ENCODE assay signal across 8 cellular contexts in the genomic region with DNA sequence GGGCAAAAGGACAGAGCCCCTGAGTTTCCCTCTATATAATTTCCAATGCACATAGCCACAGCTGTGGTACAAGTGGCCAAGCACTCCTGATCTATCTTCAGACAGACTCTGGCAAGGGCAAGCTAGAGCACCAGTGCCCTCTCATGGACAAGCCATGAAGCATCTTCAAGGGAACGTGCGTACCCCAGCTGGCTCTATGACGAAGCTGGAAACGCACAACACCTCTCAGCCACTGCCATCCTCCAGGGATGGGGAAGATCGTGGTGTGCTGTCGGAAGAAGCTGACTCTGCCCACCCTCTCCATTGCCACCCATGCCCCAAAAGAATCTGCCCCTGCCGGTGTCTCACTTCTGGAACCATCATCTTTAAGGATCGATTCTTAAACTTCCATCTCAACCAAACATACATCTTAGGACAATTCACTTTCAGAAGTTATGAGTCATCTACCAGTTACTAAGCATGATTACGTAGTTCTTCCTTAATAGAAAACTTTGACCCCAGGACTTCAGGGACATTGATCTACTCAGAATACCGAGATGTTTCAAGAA.
DNase-seq lines count a peak whose midpoint lies in the region; ATAC-seq and TF ChIP-seq lines count a peak whose summit lies in the region.

No MANE protein-coding gene starts in this region.

- H3K4me3 ChIP-seq in brain microvascular endothelial cell (ENCODE audit: low read depth, low read length) (no peak overlapping the region), testis (no peak overlapping the region)

- H3K27ac ChIP-seq in brain microvascular endothelial cell (no peak overlapping the region), testis (no peak overlapping the region)

- peaks cover 30 to 53% of the 10 kb centered on the region in 2 donors for H3K27me3 Mint-ChIP-seq in natural killer cell (ENCODE audit: low read depth in 2 of 2)
- peaks cover 32 to 72% of the 10 kb centered on the region in 2 donors for H3K27me3 Mint-ChIP-seq in natural killer cell treated with Interleukin-12 subunit alpha and Interleukin-12 subunit beta and Interleukin-15 and Interleukin-18, amount 100 ng/mL, for 72 hours

- peak in 2 of 3 donors; percentile 67 to 70 for ATAC-seq in natural killer cell
- no peak for ATAC-seq in natural killer cell treated with Interleukin-12 subunit alpha and Interleukin-12 subunit beta and Interleukin-15 and Interleukin-18, amount 100 ng/mL, for 72 hours
- peak; percentile 55 for ATAC-seq in HG02588 (IDR thresholded peaks at IDR 0.05; ENCODE audit: unreplicated experiment)
- no peak for ATAC-seq in GM18873 (IDR thresholded peaks at IDR 0.05; ENCODE audit: low FRiP score, unreplicated experiment)

- WGBS in testis, 2 donors: 47 to 50% methylated on average over 10 of the region's 10 CpGs

- in situ Hi-C loops in brain microvascular endothelial cell (cut with HindIII; ENCODE audit: low pct_ligation_motif_present, low sequenced_read_pairs): no loop called here

- no peaks in the 10 kb centered on the region for H3K9me3 ChIP-seq in testis

- no peaks in the 10 kb centered on the region for H3K27me3 ChIP-seq in brain microvascular endothelial cell (replicated peaks)
- no peaks in the 10 kb centered on the region for H3K27me3 ChIP-seq in testis

- no peaks in the 10 kb centered on the region for H3K36me3 Mint-ChIP-seq in natural killer cell
- H3K36me3 Mint-ChIP-seq in natural killer cell treated with Interleukin-12 subunit alpha and Interleukin-12 subunit beta and Interleukin-15 and Interleukin-18, amount 100 ng/mL, for 72 hours: peaks cover 7% of the 10 kb centered on the region

- intact Hi-C loops in natural killer cell (cut with micrococcal nuclease) (loop anchor here (5.0 kb wide), 1 partner anchor 862 kb away; no protein-coding TSS in a partner anchor), testis (cut with DNase I; ENCODE audit: low total_unique reads) (no loop called here)

- no peak overlapping the region for H3K27ac Mint-ChIP-seq in natural killer cell
- no peak overlapping the region for H3K27ac Mint-ChIP-seq in natural killer cell treated with Interleukin-12 subunit alpha and Interleukin-12 subunit beta and Interleukin-15 and Interleukin-18, amount 100 ng/mL, for 72 hours

- peaks cover 5 to 9% of the 10 kb centered on the region in 2 donors for H3K4me1 Mint-ChIP-seq in natural killer cell
- H3K4me1 Mint-ChIP-seq in natural killer cell treated with Interleukin-12 subunit alpha and Interleukin-12 subunit beta and Interleukin-15 and Interleukin-18, amount 100 ng/mL, for 72 hours (ENCODE audit: low read depth in 2 of 2): peaks cover 6 to 7% of the 10 kb centered on the region in 2 donors

- H3K4me3 Mint-ChIP-seq in natural killer cell: no peak overlapping the region
- no peak overlapping the region for H3K4me3 Mint-ChIP-seq in natural killer cell treated with Interleukin-12 subunit alpha and Interleukin-12 subunit beta and Interleukin-15 and Interleukin-18, amount 100 ng/mL, for 72 hours

- H3K36me3 ChIP-seq in brain microvascular endothelial cell (replicated peaks) (no peaks in the 10 kb centered on the region), testis (ENCODE audit: low read depth, missing control alignments) (no peaks in the 10 kb centered on the region)

- TF ChIP-seq POLR2A in testis (IDR thresholded peaks at IDR 0.05): no peak

- peaks cover 0 to 4% of the 10 kb centered on the region in 2 donors for H3K9me3 Mint-ChIP-seq in natural killer cell
- peaks cover 5% of the 10 kb centered on the region for H3K9me3 Mint-ChIP-seq in natural killer cell treated with Interleukin-12 subunit alpha and Interleukin-12 subunit beta and Interleukin-15 and Interleukin-18, amount 100 ng/mL, for 72 hours

- TF ChIP-seq CTCF in natural killer cell (IDR thresholded peaks at IDR 0.05) (no peak), brain microvascular endothelial cell (IDR thresholded peaks at IDR 0.05; ENCODE audit: low read depth, low read length, missing control alignments) (peak; percentile 81), testis (IDR thresholded peaks at IDR 0.05) (peak; percentile 19 to 40 (median 33))

- DNase-seq in natural killer cell (no peak), NCI-H2227 treated with DMSO at 0.1 percent for 48 hours (lab: John Stamatoyannopoulos, UW) (peak; percentile 43), brain microvascular endothelial cell (peak; percentile 74), inferior parietal cortex (ENCODE audit: extremely low spot score) (peak; percentile 84), testis (peak; percentile 81)
- no peak for DNase-seq in natural killer cell treated with Interleukin-12 subunit alpha and Interleukin-12 subunit beta and Interleukin-15 and Interleukin-18, amount 100 ng/mL, for 72 hours (ENCODE audit: low spot score)

- H3K4me1 ChIP-seq in testis: no peaks in the 10 kb centered on the region

Comparison
In these comparisons a context has a peak if more than half of its experiments do, and no peak if none do; other contexts are left out.
1. ATAC-seq: peak in natural killer cell (2 of 3) and HG02588 (single experiment); none in natural killer cell treated with Interleukin-12 subunit alpha and Interleukin-12 subunit beta and Interleukin-15 and Interleukin-18, amount 100 ng/mL, for 72 hours (0 of 2) and GM18873 (single experiment).
2. DNase-seq: peak in NCI-H2227 treated with DMSO at 0.1 percent for 48 hours (single experiment), brain microvascular endothelial cell (single experiment), inferior parietal cortex (single experiment) and testis (single experiment); none in natural killer cell (single experiment) and natural killer cell treated with Interleukin-12 subunit alpha and Interleukin-12 subunit beta and Interleukin-15 and Interleukin-18, amount 100 ng/mL, for 72 hours (single experiment).